Comparison of ENCODE assay signal across 28 cellular contexts in genomic region chr16:11554054-11554453, GRCh38. TPM values are rescaled to one million over a fixed set of nuclear protein-coding genes. Genes with fewer than 3 reads are reported as not detected.
A peak's percentile ranks its signal among the peaks of the same experiment; 100 is the strongest.
DNase-seq lines count a peak whose midpoint lies in the region; ATAC-seq and TF ChIP-seq lines count a peak whose summit lies in the region.
"Had no signal": no experiment of that assay in that cellular context is flagged by ENCODE, and none has a peak within 500 bp of the region (broad histone marks: within the 10 kb centered on the region; RNA-seq: fewer than 3 reads in every experiment).

No MANE protein-coding gene starts in this region.

- H3K4me1 Mint-ChIP-seq in natural killer cell, result peaks cover 74 to 76% of the 10 kb centered on the region in 2 donors
- H3K4me1 Mint-ChIP-seq in natural killer cell treated with Interleukin-12 subunit alpha and Interleukin-12 subunit beta and Interleukin-15 and Interleukin-18, amount 100 ng/mL, for 72 hours (ENCODE audit: low read depth in 2 of 2), result peaks cover 38 to 47% of the 10 kb centered on the region in 2 donors
- H3K4me1 Mint-ChIP-seq in immature natural killer cell, result peaks cover 62 to 86% of the 10 kb centered on the region in 2 donors
- H3K4me1 Mint-ChIP-seq: mesothelial cell of epicardium had no signal

- H3K36me3 Mint-ChIP-seq in natural killer cell (peaks cover 54% of the 10 kb centered on the region), immature natural killer cell (peaks cover 50 to 71% (median 61%) of the 10 kb centered on the region in 3 donors)
- H3K36me3 Mint-ChIP-seq in natural killer cell treated with Interleukin-12 subunit alpha and Interleukin-12 subunit beta and Interleukin-15 and Interleukin-18, amount 100 ng/mL, for 72 hours, result peaks cover 33% of the 10 kb centered on the region

- H3K4me3 Mint-ChIP-seq in natural killer cell (peak overlapping the region; percentile 2), immature natural killer cell (no peak overlapping the region)
- no peak overlapping the region for H3K4me3 Mint-ChIP-seq in natural killer cell treated with Interleukin-12 subunit alpha and Interleukin-12 subunit beta and Interleukin-15 and Interleukin-18, amount 100 ng/mL, for 72 hours
- H3K4me3 Mint-ChIP-seq: activated T-cell treated with anti-CD3 and anti-CD28 coated beads, Interleukin-2, amount 50 U/mL, for 72 hours; mesothelial cell of epicardium; nephron; stimulated activated naive B cell treated with anti-CD40 and anti-IgM and Interleukin-4, amounts not matched to agents 10 μg/mL and 1 μg/mL and 100 μg/mL, for 72 hours had no signal

- H3K36me3 ChIP-seq in prostate gland, result peaks cover 4 to 15% of the 10 kb centered on the region in 2 donors

- peak overlapping the region in 1 of 2 donors; percentile 86 for H3K27ac Mint-ChIP-seq in natural killer cell
- no peak overlapping the region for H3K27ac Mint-ChIP-seq in natural killer cell treated with Interleukin-12 subunit alpha and Interleukin-12 subunit beta and Interleukin-15 and Interleukin-18, amount 100 ng/mL, for 72 hours
- peak overlapping the region; percentile 55 to 97 (median 84) for H3K27ac Mint-ChIP-seq in immature natural killer cell
- H3K27ac Mint-ChIP-seq: activated T-cell treated with anti-CD3 and anti-CD28 coated beads, Interleukin-2, amount 50 U/mL, for 72 hours; mesothelial cell of epicardium; nephron; stimulated activated naive B cell treated with anti-CD40 and anti-IgM and Interleukin-4, amounts not matched to agents 10 μg/mL and 1 μg/mL and 100 μg/mL, for 72 hours had no signal

- TF ChIP-seq CTCF in natural killer cell (IDR thresholded peaks at IDR 0.05) (no peak), NB4 (IDR thresholded peaks at IDR 0.05; ENCODE audit: low read depth, low read length) (no peak), prostate gland (IDR thresholded peaks at IDR 0.05) (no peak)

- H3K4me1 ChIP-seq in prostate gland (replicated peaks), result peaks cover 4% of the 10 kb centered on the region

- intact Hi-C loops in natural killer cell (cut with micrococcal nuclease) (no loop called here), prostate gland (cut with DNase I) (no loop called here)

- 73% methylated on average over 6 of the region's 6 CpGs for WGBS in prostate gland

- H3K9me3 ChIP-seq in prostate gland, result no peaks in the 10 kb centered on the region
- H3K9me3 ChIP-seq: sigmoid colon, testis had no signal

- no peak for ATAC-seq in natural killer cell
- no peak for ATAC-seq in natural killer cell treated with Interleukin-12 subunit alpha and Interleukin-12 subunit beta and Interleukin-15 and Interleukin-18, amount 100 ng/mL, for 72 hours
- ATAC-seq: activated T-cell treated with anti-CD3 and anti-CD28 coated beads, Interleukin-2, amount 50 U/mL, for 72 hours; Right ventricle myocardium inferior; stimulated activated naive B cell treated with anti-CD40 and anti-IgM and Interleukin-4, amounts not matched to agents 10 μg/mL and 1 μg/mL and 100 μg/mL, for 72 hours had no signal

- H3K9me3 Mint-ChIP-seq in natural killer cell (peaks cover 0 to 6% of the 10 kb centered on the region in 2 donors), immature natural killer cell (peaks cover 0 to 3% (median under 1%) of the 10 kb centered on the region in 6 donors)
- no peaks in the 10 kb centered on the region for H3K9me3 Mint-ChIP-seq in natural killer cell treated with Interleukin-12 subunit alpha and Interleukin-12 subunit beta and Interleukin-15 and Interleukin-18, amount 100 ng/mL, for 72 hours

- DNase-seq in natural killer cell, result no peak
- DNase-seq in natural killer cell treated with Interleukin-12 subunit alpha and Interleukin-12 subunit beta and Interleukin-15 and Interleukin-18, amount 100 ng/mL, for 72 hours (ENCODE audit: low spot score), result no peak
- peak; percentile 31 for DNase-seq in NB4 (ENCODE audit: low read depth)
- no peak for DNase-seq in immature natural killer cell
- peak; percentile 51 for DNase-seq in prostate gland (ENCODE audit: low spot score)
- no peak for DNase-seq in stimulated activated CD4-positive, alpha-beta T cell treated with anti-CD3 and anti-CD28 coated beads, Interleukin-4, amount 100 ng/mL, for 24 hours
- DNase-seq in NCI-H2171 (lab: John Stamatoyannopoulos, UW), result no peak
- DNase-seq: activated CD4-positive, alpha-beta T cell treated with anti-CD3 and anti-CD28 coated beads for 4 hours; activated naive CD4-positive, alpha-beta T cell treated with anti-CD3 and anti-CD28 coated beads, Interleukin-2, amount 50 U/mL, for 16 hours; activated T-cell treated with anti-CD3 and anti-CD28 coated beads, Interleukin-2, amount 50 U/mL, for 72 hours; caudate nucleus; islet precursor cell; NCI-H1048; NCI-H187; NCI-H2171 treated with DMSO at 0.1 percent for 48 hours; NCI-H524; NK-92 treated with Interleukin-12 subunit alpha and Interleukin-12 subunit beta, amount 100 ng/mL, for 24 hours; PC-9; sigmoid colon; stimulated activated naive B cell treated with anti-CD40 and anti-IgM and Interleukin-4, amounts not matched to agents 10 μg/mL and 1 μg/mL and 100 μg/mL, for 72 hours; testis had no signal

- H3K4me3 ChIP-seq in NB4 (ENCODE audit: low read depth, low read length) (no peak overlapping the region), prostate gland (no peak overlapping the region)
- H3K4me3 ChIP-seq: ascending aorta, esophagus muscularis mucosa, PC-9, sigmoid colon, testis had no signal

- no peaks in the 10 kb centered on the region for H3K27me3 Mint-ChIP-seq in natural killer cell (ENCODE audit: low read depth in 2 of 2)
- H3K27me3 Mint-ChIP-seq in natural killer cell treated with Interleukin-12 subunit alpha and Interleukin-12 subunit beta and Interleukin-15 and Interleukin-18, amount 100 ng/mL, for 72 hours, result no peaks in the 10 kb centered on the region
- peaks cover 23 to 47% (median 34%) of the 10 kb centered on the region in 3 donors for H3K27me3 Mint-ChIP-seq in immature natural killer cell (ENCODE audit: low read depth in 3 of 3)
- H3K27me3 Mint-ChIP-seq: stimulated activated naive B cell treated with anti-CD40 and anti-IgM and Interleukin-4, amounts not matched to agents 10 μg/mL and 1 μg/mL and 100 μg/mL, for 72 hours had no signal

- no peak for TF ChIP-seq POLR2A in NB4 (IDR thresholded peaks at IDR 0.05; ENCODE audit: extremely low read depth, insufficient read length)
- TF ChIP-seq POLR2A in prostate gland (IDR thresholded peaks at IDR 0.05), result no peak

- H3K27me3 ChIP-seq in prostate gland (replicated peaks; ENCODE audit: insufficient read depth), result no peaks in the 10 kb centered on the region
- H3K27me3 ChIP-seq: ascending aorta, esophagus muscularis mucosa, sigmoid colon, testis had no signal

- peak overlapping the region in 1 of 2 donors; percentile 55 for H3K27ac ChIP-seq in prostate gland
- H3K27ac ChIP-seq: C4-2B, esophagus muscularis mucosa, KMS-11, PC-9, sigmoid colon, testis had no signal

RNA-seq across cellular contexts. Expression of gene LITAF, which starts 32.7 kb away (rescaled TPM):
- total RNA-seq in natural killer cell (100 to 1,000 TPM; 584 to 772 (median 726) TPM), prostate gland (100 to 1,000 TPM in 1 of 2 donors, 10 to 100 TPM in 1; 92.5 to 137 TPM)
- total RNA-seq in natural killer cell treated with Interleukin-12 subunit alpha and Interleukin-12 subunit beta and Interleukin-15 and Interleukin-18, amount 100 ng/mL, for 72 hours, result 100 to 1,000 TPM; 112 to 191 TPM
- 1,000 to 10,000 TPM; 1,031 to 1,827 (median 1,086) TPM for polyA plus RNA-seq in immature natural killer cell

Comparison
In these comparisons a context has a peak if more than half of its experiments do, and no peak if none do; other contexts are left out.
1. DNase-seq: peak in NB4 (single experiment) and prostate gland (single experiment); none in natural killer cell (single experiment), natural killer cell treated with Interleukin-12 subunit alpha and Interleukin-12 subunit beta and Interleukin-15 and Interleukin-18, amount 100 ng/mL, for 72 hours (single experiment), immature natural killer cell (0 of 3), stimulated activated CD4-positive, alpha-beta T cell treated with anti-CD3 and anti-CD28 coated beads, Interleukin-4, amount 100 ng/mL, for 24 hours (single experiment) and NCI-H2171 (single experiment).
2. H3K27ac Mint-ChIP-seq: peak in immature natural killer cell (6 of 6); none in natural killer cell treated with Interleukin-12 subunit alpha and Interleukin-12 subunit beta and Interleukin-15 and Interleukin-18, amount 100 ng/mL, for 72 hours (0 of 2).